11 cellular contexts compared by ENCODE assay signal in the genomic region with DNA sequence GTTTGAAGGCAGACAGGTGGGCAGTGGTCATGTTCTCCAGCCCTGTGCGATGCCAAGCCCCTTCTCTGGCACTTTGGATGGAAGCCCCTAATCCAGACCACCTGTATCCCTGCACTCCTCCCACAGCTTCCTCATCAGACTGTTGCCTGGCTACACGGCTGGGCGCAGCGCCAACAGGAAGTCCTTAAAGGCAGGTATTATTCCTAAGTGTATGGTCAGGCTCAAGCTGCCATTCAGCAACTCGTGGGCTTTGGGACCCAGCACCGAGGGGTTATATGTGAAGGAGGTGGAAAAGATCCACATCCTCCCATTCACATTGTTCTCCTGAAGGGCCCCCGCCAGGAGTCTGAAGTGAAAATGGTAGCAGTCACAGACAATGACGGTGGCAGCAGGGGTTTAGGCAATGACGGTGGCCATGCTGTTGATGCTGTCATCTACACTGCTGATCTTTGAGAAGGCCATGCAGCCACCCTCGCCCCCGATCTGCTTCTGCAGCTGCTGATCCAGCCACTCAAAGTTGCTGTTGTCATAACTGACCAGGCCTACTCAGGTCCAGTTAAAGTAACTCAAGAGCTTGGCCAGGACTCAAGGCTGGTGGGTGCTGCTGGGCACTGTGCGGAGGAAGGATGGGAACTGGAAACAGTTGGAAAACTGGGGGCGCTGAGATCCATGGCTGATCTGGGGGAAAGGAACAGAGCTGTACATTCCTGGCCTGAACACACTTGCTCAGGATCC. TPM values are rescaled to one million over a fixed set of nuclear protein-coding genes. Genes with fewer than 3 reads are reported as not detected.
DNase-seq lines count a peak whose midpoint lies in the region; ATAC-seq and TF ChIP-seq lines count a peak whose summit lies in the region.
"Had no signal": no experiment of that assay in that cellular context is flagged by ENCODE, and none has a peak within 500 bp of the region (broad histone marks: within the 10 kb centered on the region; RNA-seq: fewer than 3 reads in every experiment).

No MANE protein-coding gene starts in this region.

- H3K79me2 ChIP-seq in HCT116 (ENCODE audit: insufficient read depth, low read length), result no peaks in the 10 kb centered on the region

- H3K4me1 ChIP-seq in HCT116 (ENCODE audit: control insufficient read depth in 1 of 2, insufficient read depth in 2 of 2, low read length in 2 of 2) (peaks cover 6 to 18% of the 10 kb centered on the region in 2 experiments; a peak in 2 of 4 replicates), gastroesophageal sphincter (peaks cover 0 to 13% (median 5%) of the 10 kb centered on the region in 3 donors), rectal smooth muscle tissue (ENCODE audit: control insufficient read depth, insufficient read depth, low read length) (peaks cover 7% of the 10 kb centered on the region)

- intact Hi-C loops in HCT116 (cut with micrococcal nuclease), result no loop called here

- no peak for TF ChIP-seq POLR2A in HCT116 (IDR thresholded peaks at IDR 0.05; ENCODE audit: borderline replicate concordance, extremely low read depth, insufficient read depth, insufficient read length)
- TF ChIP-seq POLR2A in gastroesophageal sphincter (IDR thresholded peaks at IDR 0.05), result no peak

- in situ Hi-C loops in GM13976 (cut with MboI; ENCODE audit: low sequenced_read_pairs, unreplicated experiment), result no loop called here

- no peak for TF ChIP-seq EP300 in gastroesophageal sphincter (IDR thresholded peaks at IDR 0.05)

- H3K9me3 ChIP-seq in HCT116 (ENCODE audit: control insufficient read depth in 1 of 2, insufficient read depth in 1 of 2, low read depth in 1 of 2, low read length in 2 of 2), result no peaks in the 10 kb centered on the region
- no peaks in the 10 kb centered on the region for H3K9me3 ChIP-seq in gastroesophageal sphincter

- H3K27ac ChIP-seq in HCT116 (ENCODE audit: low read depth, low read length) (no peak overlapping the region; the same call in 1 of the 2 replicates), gastroesophageal sphincter (peak overlapping the region in 3 of 4 donors; percentile 52 to 56 (median 55)), rectal smooth muscle tissue (ENCODE audit: low read depth, low read length) (peak overlapping the region; percentile 63)

- POLR2A ChIA-PET in HCT116 (lab: Charles Lee), result no interaction called here

- TF ChIP-seq CTCF in HCT116 (IDR thresholded peaks at IDR 0.05 in 2 of 3, conservative IDR thresholded peaks at IDR 0.05 in 1 of 3; ENCODE audit: borderline replicate concordance in 1 of 3, insufficient read depth in 1 of 3, low read depth in 2 of 3, low read length in 2 of 3) (no peak), gastroesophageal sphincter (IDR thresholded peaks at IDR 0.05) (no peak), GM13976 (IDR thresholded peaks at IDR 0.05; ENCODE audit: borderline replicate concordance, control extremely low read depth, extremely low read depth, insufficient read depth, missing control alignments) (no peak)

- H3K4me3 ChIP-seq in HCT116 (replicated peaks in 1 of 2; ENCODE audit: low read depth in 1 of 2, low read length in 2 of 2), result no peak overlapping the region
- no peak overlapping the region for H3K4me3 ChIP-seq in gastroesophageal sphincter
- peak overlapping the region; percentile 28 for H3K4me3 ChIP-seq in rectal smooth muscle tissue (ENCODE audit: low read length)

- CTCF ChIA-PET in HCT116 (lab: Charles Lee), result no interaction called here

- H4K20me1 ChIP-seq in HCT116 (ENCODE audit: insufficient read depth), result no peaks in the 10 kb centered on the region

- RAD21 ChIA-PET in HCT116 (lab: Charles Lee; ENCODE audit: low non-redundant PET in 1 of 2, low total read pairs in 2 of 2, uncharacterized antibody in 2 of 2, unreplicated experiment in 2 of 2), result no interaction called here

- H3K27me3 ChIP-seq in HCT116 (ENCODE audit: insufficient read depth, low read length), result no peaks in the 10 kb centered on the region
- no peaks in the 10 kb centered on the region for H3K27me3 ChIP-seq in gastroesophageal sphincter
- no peaks in the 10 kb centered on the region for H3K27me3 ChIP-seq in rectal smooth muscle tissue (ENCODE audit: control insufficient read depth, insufficient read depth, low read length)

- peak; percentile 13; the same call in 1 of the 2 replicates for ATAC-seq in HCT116
- peak; percentile 49 for ATAC-seq in gastroesophageal sphincter
- ATAC-seq in GM18519 (IDR thresholded peaks at IDR 0.05; ENCODE audit: low FRiP score, unreplicated experiment), result no peak
- no peak for ATAC-seq in HG02571 (IDR thresholded peaks at IDR 0.05; ENCODE audit: unreplicated experiment)
- ATAC-seq in GM19395 (IDR thresholded peaks at IDR 0.05; ENCODE audit: unreplicated experiment), result no peak

- H3K9ac ChIP-seq in HCT116 (ENCODE audit: low read length) (no peak overlapping the region), rectal smooth muscle tissue (ENCODE audit: low read length) (no peak overlapping the region)

- H2AFZ ChIP-seq in HCT116 (ENCODE audit: low read depth, low read length, poor library complexity, severe bottlenecking), result peak overlapping the region; percentile 54

- H3K36me3 ChIP-seq in HCT116 (ENCODE audit: control insufficient read depth in 1 of 2, insufficient read depth in 2 of 2, low read length in 2 of 2) (no peaks in the 10 kb centered on the region), gastroesophageal sphincter (no peaks in the 10 kb centered on the region), rectal smooth muscle tissue (ENCODE audit: control insufficient read depth, insufficient read depth, low read length) (no peaks in the 10 kb centered on the region)

- peak overlapping the region; percentile 35; the same call in 1 of the 2 replicates for H3K4me2 ChIP-seq in HCT116 (ENCODE audit: low read length)

- no TSS peak for BruUV-seq in HCT116 (replicated peaks; lab: Mats Ljungman, UMichigan)

- DNase-seq in HCT116 (ENCODE audit: low read depth, low spot score), result no peak
- peak; percentile 41 for DNase-seq in NCI-H748 treated with DMSO at 0.1 percent for 48 hours (lab: John Stamatoyannopoulos, UW)
- no peak for DNase-seq in GM13976 (ENCODE audit: low spot score)
- DNase-seq: activated CD4-positive, alpha-beta T cell treated with anti-CD3 and anti-CD28 coated beads for 1 hour; NCI-H524 treated with DMSO at 0.1 percent for 48 hours had no signal

- no peaks in the 10 kb centered on the region for H3K9me2 ChIP-seq in HCT116 (ENCODE audit: insufficient read depth)

- no peak for TF ChIP-seq RAD21 in HCT116 (IDR thresholded peaks at IDR 0.05; ENCODE audit: low read depth)

- 0 to 45% methylated on average over 1 to 4 of the region's 13 CpGs for WGBS in gastroesophageal sphincter (ENCODE audit: low coverage in 1 of 2), 2 donors

TF ChIP-seq in HCT116, 20 proteins besides CTCF, POLR2A, EP300 and RAD21:
- TF ChIP-seq EZH2phosphoT487 (IDR thresholded peaks at IDR 0.05; ENCODE audit: borderline replicate concordance), result no peak
- TF ChIP-seq SP1 (IDR thresholded peaks at IDR 0.05; ENCODE audit: low read depth), result no peak
- no peak for TF ChIP-seq EGR1 (IDR thresholded peaks at IDR 0.05; ENCODE audit: low read depth)
- no peak for TF ChIP-seq CEBPB (IDR thresholded peaks at IDR 0.05; ENCODE audit: low read depth)

RNA-seq across cellular contexts. Expression of a gene that starts 27.7 kb away (rescaled TPM):
- total RNA-seq in HCT116 (2021; ENCODE audit: unreplicated experiment) (not detected), gastroesophageal sphincter (not detected)
- polyA plus RNA-seq in HCT116 (2012), result not detected in 2 replicates
- total RNA-seq: skeletal muscle tissue had no signal

RNA-seq across cellular contexts. Expression of a gene that starts 34.8 kb away (rescaled TPM):
- total RNA-seq in HCT116 (2021; ENCODE audit: unreplicated experiment), result not detected
- polyA plus RNA-seq in HCT116 (2012), result not detected in 2 replicates
- not detected for total RNA-seq in gastroesophageal sphincter
- total RNA-seq: skeletal muscle tissue had no signal

Comparison
In these comparisons a context has a peak if more than half of its experiments do, and no peak if none do; other contexts are left out.
1. ATAC-seq: peak in HCT116 (single experiment) and gastroesophageal sphincter (single experiment); none in GM18519 (single experiment), HG02571 (single experiment) and GM19395 (single experiment).